In the genomic region with DNA sequence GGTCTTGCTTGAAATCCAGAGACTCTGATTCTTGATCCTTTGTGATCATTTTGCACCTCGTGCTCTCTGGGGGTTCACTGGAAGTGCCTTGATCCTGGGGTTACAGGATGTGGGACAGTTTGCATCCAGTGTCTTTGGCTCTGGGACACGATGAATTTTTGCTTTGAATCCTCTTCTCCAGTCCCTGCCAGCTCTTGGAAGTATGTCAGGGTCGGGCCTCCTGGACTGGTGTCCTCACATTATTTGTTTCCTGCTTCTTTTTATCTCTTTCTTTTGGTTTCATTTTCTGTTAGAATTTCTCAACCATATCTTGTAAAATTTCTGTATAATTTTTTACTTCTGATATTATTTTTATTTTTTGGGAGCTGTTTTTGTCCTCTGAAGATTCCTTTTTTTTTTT, we compare ENCODE assay signal across 22 cellular contexts. TPM values are rescaled to one million over a fixed set of nuclear protein-coding genes. Genes with fewer than 3 reads are reported as not detected.
DNase-seq lines count a peak whose midpoint lies in the region; ATAC-seq and TF ChIP-seq lines count a peak whose summit lies in the region.
"Had no signal": no experiment of that assay in that cellular context is flagged by ENCODE, and none has a peak within 500 bp of the region (broad histone marks: within the 10 kb centered on the region; RNA-seq: fewer than 3 reads in every experiment).

No MANE protein-coding gene starts in this region.

- H3K27ac ChIP-seq in uterus: no peak overlapping the region
- H3K27ac ChIP-seq: esophagus squamous epithelium, neural progenitor cell, thoracic aorta had no signal

- no peak for TF ChIP-seq CTCF in uterus (IDR thresholded peaks at IDR 0.05)

- H3K4me1 Mint-ChIP-seq in stimulated activated naive CD8-positive, alpha-beta T cell treated with anti-CD3 and anti-CD28 coated beads, Interleukin-15, Interleukin-2, amounts not matched to agents 100 ng/mL and 50 ng/mL, for 24 hours (ENCODE audit: low read depth): peaks cover 21% of the 10 kb centered on the region
- peaks cover 34% of the 10 kb centered on the region for H3K4me1 Mint-ChIP-seq in activated CD8-positive, alpha-beta T cell treated with anti-CD3 and anti-CD28 coated beads, Interleukin-2, amount 10 ng/mL, durations not matched to agents 7 days and 5 days (ENCODE audit: low read depth)
- peaks cover 11% of the 10 kb centered on the region for H3K4me1 Mint-ChIP-seq in memory B cell
- H3K4me1 Mint-ChIP-seq: neural progenitor cell had no signal

- no peaks in the 10 kb centered on the region for H3K36me3 ChIP-seq in uterus

- DNase-seq in stimulated activated naive CD8-positive, alpha-beta T cell treated with anti-CD3 and anti-CD28 coated beads, Interleukin-15, Interleukin-2, amounts not matched to agents 100 U/mL and 50 U/mL, for 24 hours: no peak
- DNase-seq in activated CD8-positive, alpha-beta T cell treated with anti-CD3 and anti-CD28 coated beads, Interleukin-2, amount 10 ng/mL, durations not matched to agents 7 days and 5 days: no peak
- DNase-seq in memory B cell (ENCODE audit: low spot score in 2 of 2) (no peak), uterus (no peak), NK-92 (lab: John Stamatoyannopoulos, UW; ENCODE audit: unreplicated experiment) (no peak)
- DNase-seq in effector CD4-positive, alpha-beta T cell: no peak
- DNase-seq: activated B cell treated with CpG ODN at 0.5 μM for 24 hours; activated CD8-positive, alpha-beta memory T cell treated with anti-CD3 and anti-CD28 coated beads, Interleukin-2, amount 50 U/mL, for 4 hours; amygdala; BE2C; esophagus squamous epithelium; GF-D8; glutamatergic neuron; KG1; mammary epithelial cell; NCI-H1092 treated with DMSO at 0.1 percent for 48 hours; NCI-H2081 treated with DMSO at 0.1 percent for 48 hours; NCI-H524 had no signal

- no peaks in the 10 kb centered on the region for H3K27me3 ChIP-seq in uterus
- H3K27me3 ChIP-seq: BE2C, esophagus squamous epithelium, neural progenitor cell had no signal

- intact Hi-C loops in uterus (cut with DNase I; ENCODE audit: low total_unique reads): no loop called here

- H3K4me3 ChIP-seq in uterus: no peak overlapping the region
- H3K4me3 ChIP-seq: esophagus squamous epithelium, GM12878, neural progenitor cell, thoracic aorta had no signal

- H3K4me3 Mint-ChIP-seq in stimulated activated naive CD8-positive, alpha-beta T cell treated with anti-CD3 and anti-CD28 coated beads, Interleukin-15, Interleukin-2, amounts not matched to agents 100 ng/mL and 50 ng/mL, for 24 hours: no peak overlapping the region
- no peak overlapping the region for H3K4me3 Mint-ChIP-seq in activated CD8-positive, alpha-beta T cell treated with anti-CD3 and anti-CD28 coated beads, Interleukin-2, amount 10 ng/mL, durations not matched to agents 7 days and 5 days
- H3K4me3 Mint-ChIP-seq in memory B cell: no peak overlapping the region
- H3K4me3 Mint-ChIP-seq: activated B cell treated with CpG ODN at 0.5 μM for 24 hours, neural progenitor cell had no signal

- CTCF ChIA-PET in activated CD8-positive, alpha-beta T cell treated with anti-CD3 and anti-CD28 coated beads, Interleukin-2, amount 10 ng/mL, durations not matched to agents 7 days and 5 days (lab: Charles Lee): no interaction called here

- no peak for TF ChIP-seq POLR2A in uterus (IDR thresholded peaks at IDR 0.05)

- no peaks in the 10 kb centered on the region for H3K4me1 ChIP-seq in uterus
- H3K4me1 ChIP-seq: BE2C, neural progenitor cell had no signal

- peaks cover 83% of the 10 kb centered on the region for H3K36me3 Mint-ChIP-seq in stimulated activated naive CD8-positive, alpha-beta T cell treated with anti-CD3 and anti-CD28 coated beads, Interleukin-15, Interleukin-2, amounts not matched to agents 100 ng/mL and 50 ng/mL, for 24 hours (ENCODE audit: low read depth)
- H3K36me3 Mint-ChIP-seq in activated CD8-positive, alpha-beta T cell treated with anti-CD3 and anti-CD28 coated beads, Interleukin-2, amount 10 ng/mL, durations not matched to agents 7 days and 5 days (ENCODE audit: low read depth): peaks cover 70% of the 10 kb centered on the region
- peaks cover 50% of the 10 kb centered on the region for H3K36me3 Mint-ChIP-seq in memory B cell

- no peaks in the 10 kb centered on the region for H3K9me3 Mint-ChIP-seq in stimulated activated naive CD8-positive, alpha-beta T cell treated with anti-CD3 and anti-CD28 coated beads, Interleukin-15, Interleukin-2, amounts not matched to agents 100 ng/mL and 50 ng/mL, for 24 hours
- no peaks in the 10 kb centered on the region for H3K9me3 Mint-ChIP-seq in activated CD8-positive, alpha-beta T cell treated with anti-CD3 and anti-CD28 coated beads, Interleukin-2, amount 10 ng/mL, durations not matched to agents 7 days and 5 days (ENCODE audit: insufficient read depth)
- no peaks in the 10 kb centered on the region for H3K9me3 Mint-ChIP-seq in memory B cell
- H3K9me3 Mint-ChIP-seq: activated B cell treated with CpG ODN at 0.5 μM for 24 hours, neural progenitor cell had no signal

- ATAC-seq in stimulated activated naive CD8-positive, alpha-beta T cell treated with anti-CD3 and anti-CD28 coated beads, Interleukin-15, Interleukin-2, amounts not matched to agents 100 U/mL and 50 U/mL, for 24 hours: no peak
- ATAC-seq in activated CD8-positive, alpha-beta T cell treated with anti-CD3 and anti-CD28 coated beads, Interleukin-2, amount 10 ng/mL, durations not matched to agents 7 days and 5 days: no peak
- ATAC-seq in memory B cell (ENCODE audit: low read depth): no peak
- ATAC-seq: GM12878 had no signal

- no peaks in the 10 kb centered on the region for H3K9me3 ChIP-seq in uterus
- H3K9me3 ChIP-seq: BE2C, esophagus squamous epithelium, thoracic aorta had no signal

- H3K27ac Mint-ChIP-seq in stimulated activated naive CD8-positive, alpha-beta T cell treated with anti-CD3 and anti-CD28 coated beads, Interleukin-15, Interleukin-2, amounts not matched to agents 100 ng/mL and 50 ng/mL, for 24 hours: peak overlapping the region; percentile 57
- H3K27ac Mint-ChIP-seq in activated CD8-positive, alpha-beta T cell treated with anti-CD3 and anti-CD28 coated beads, Interleukin-2, amount 10 ng/mL, durations not matched to agents 7 days and 5 days: peak overlapping the region; percentile 81
- peak overlapping the region; percentile 70 for H3K27ac Mint-ChIP-seq in memory B cell
- H3K27ac Mint-ChIP-seq: activated B cell treated with CpG ODN at 0.5 μM for 24 hours, neural progenitor cell had no signal

- POLR2A ChIA-PET in activated CD8-positive, alpha-beta T cell treated with anti-CD3 and anti-CD28 coated beads, Interleukin-2, amount 10 ng/mL, durations not matched to agents 7 days and 5 days (lab: Charles Lee): no interaction called here

- no peaks in the 10 kb centered on the region for H3K27me3 Mint-ChIP-seq in stimulated activated naive CD8-positive, alpha-beta T cell treated with anti-CD3 and anti-CD28 coated beads, Interleukin-15, Interleukin-2, amounts not matched to agents 100 ng/mL and 50 ng/mL, for 24 hours
- H3K27me3 Mint-ChIP-seq in activated CD8-positive, alpha-beta T cell treated with anti-CD3 and anti-CD28 coated beads, Interleukin-2, amount 10 ng/mL, durations not matched to agents 7 days and 5 days (ENCODE audit: low read depth): no peaks in the 10 kb centered on the region
- no peaks in the 10 kb centered on the region for H3K27me3 Mint-ChIP-seq in memory B cell
- H3K27me3 Mint-ChIP-seq: activated B cell treated with CpG ODN at 0.5 μM for 24 hours had no signal

RNA-seq across cellular contexts. Expression of a gene that starts 34.2 kb away (rescaled TPM):
- 10 to 100 TPM; 35.8 to 37.5 TPM for total RNA-seq in activated CD8-positive, alpha-beta T cell treated with anti-CD3 and anti-CD28 coated beads, Interleukin-2, amount 10 ng/mL, durations not matched to agents 7 days and 5 days
- 10 to 100 TPM; 41.8 to 76.0 (median 59.8) TPM for total RNA-seq in uterus

RNA-seq across cellular contexts. Expression of a gene that starts 41.5 kb away (rescaled TPM):
- total RNA-seq in activated CD8-positive, alpha-beta T cell treated with anti-CD3 and anti-CD28 coated beads, Interleukin-2, amount 10 ng/mL, durations not matched to agents 7 days and 5 days: 100 to 1,000 TPM; 204 TPM
- total RNA-seq in uterus: 10 to 100 TPM in 3 of 4 donors, 1 to 10 TPM in 1; 4.2 to 57.0 (median 19.1) TPM
